In the genomic region with DNA sequence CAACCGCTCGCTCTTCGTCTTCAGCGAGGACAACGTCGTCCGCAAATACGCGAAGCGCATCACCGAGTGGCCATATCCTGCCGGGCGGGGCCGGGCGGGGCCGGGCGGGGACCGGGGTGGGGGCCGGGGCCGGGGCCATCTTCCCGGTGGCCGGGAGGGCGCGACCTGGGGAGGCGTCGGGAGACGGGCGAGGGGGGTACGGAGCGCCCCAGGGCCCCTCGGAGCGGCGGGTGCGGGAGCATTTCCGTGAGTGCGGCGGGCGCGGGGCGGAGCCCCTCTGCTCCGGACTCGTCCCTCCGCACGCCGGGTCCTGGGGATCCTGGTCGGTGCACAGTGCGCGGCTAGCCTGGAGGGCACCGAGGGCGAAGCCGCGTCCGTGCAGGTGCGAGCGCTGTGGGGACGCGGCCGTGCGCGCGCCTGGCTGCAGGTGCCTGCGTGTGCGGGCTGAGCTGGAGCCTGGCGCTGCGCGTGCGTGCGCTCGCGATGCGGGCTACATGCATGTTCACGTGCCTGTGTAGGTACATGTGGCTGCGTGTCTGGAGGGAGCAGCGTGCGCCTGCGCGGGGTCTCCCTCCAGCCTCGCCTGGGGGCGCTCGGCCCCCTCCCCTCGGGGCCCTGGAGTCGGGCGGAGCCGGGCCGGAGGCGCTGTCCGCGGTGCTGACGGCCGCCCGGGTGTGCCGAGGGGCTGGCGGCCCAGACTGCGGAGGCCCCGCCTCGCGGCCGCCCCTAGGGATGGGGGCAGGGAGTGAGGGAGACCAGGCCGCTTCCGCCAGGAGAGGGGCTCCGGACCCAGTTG, we compare ENCODE assay signal across 1 cellular context.
TF ChIP-seq lines count a peak whose summit lies in the region.

No MANE protein-coding gene starts in this region.

TF ChIP-seq in HepG2, 621 proteins besides CTCF, POLR2A, EP300 and RAD21 (continued from another document and continues in another):
- TF ChIP-seq, protein P1, sequence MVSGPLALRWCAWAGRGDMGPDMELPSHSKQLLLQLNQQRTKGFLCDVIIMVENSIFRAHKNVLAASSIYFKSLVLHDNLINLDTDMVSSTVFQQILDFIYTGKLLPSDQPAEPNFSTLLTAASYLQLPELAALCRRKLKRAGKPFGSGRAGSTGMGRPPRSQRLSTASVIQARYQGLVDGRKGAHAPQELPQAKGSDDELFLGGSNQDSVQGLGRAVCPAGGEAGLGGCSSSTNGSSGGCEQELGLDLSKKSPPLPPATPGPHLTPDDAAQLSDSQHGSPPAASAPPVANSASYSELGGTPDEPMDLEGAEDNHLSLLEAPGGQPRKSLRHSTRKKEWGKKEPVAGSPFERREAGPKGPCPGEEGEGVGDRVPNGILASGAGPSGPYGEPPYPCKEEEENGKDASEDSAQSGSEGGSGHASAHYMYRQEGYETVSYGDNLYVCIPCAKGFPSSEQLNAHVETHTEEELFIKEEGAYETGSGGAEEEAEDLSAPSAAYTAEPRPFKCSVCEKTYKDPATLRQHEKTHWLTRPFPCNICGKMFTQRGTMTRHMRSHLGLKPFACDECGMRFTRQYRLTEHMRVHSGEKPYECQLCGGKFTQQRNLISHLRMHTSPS (CRISPR knock-in tag; IDR thresholded peaks at IDR 0.05; ENCODE audit: low read depth) = no peak
- TF ChIP-seq, protein P2, sequence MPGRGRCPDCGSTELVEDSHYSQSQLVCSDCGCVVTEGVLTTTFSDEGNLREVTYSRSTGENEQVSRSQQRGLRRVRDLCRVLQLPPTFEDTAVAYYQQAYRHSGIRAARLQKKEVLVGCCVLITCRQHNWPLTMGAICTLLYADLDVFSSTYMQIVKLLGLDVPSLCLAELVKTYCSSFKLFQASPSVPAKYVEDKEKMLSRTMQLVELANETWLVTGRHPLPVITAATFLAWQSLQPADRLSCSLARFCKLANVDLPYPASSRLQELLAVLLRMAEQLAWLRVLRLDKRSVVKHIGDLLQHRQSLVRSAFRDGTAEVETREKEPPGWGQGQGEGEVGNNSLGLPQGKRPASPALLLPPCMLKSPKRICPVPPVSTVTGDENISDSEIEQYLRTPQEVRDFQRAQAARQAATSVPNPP (CRISPR knock-in tag; IDR thresholded peaks at IDR 0.05) = no peak
- TF ChIP-seq, protein P3, sequence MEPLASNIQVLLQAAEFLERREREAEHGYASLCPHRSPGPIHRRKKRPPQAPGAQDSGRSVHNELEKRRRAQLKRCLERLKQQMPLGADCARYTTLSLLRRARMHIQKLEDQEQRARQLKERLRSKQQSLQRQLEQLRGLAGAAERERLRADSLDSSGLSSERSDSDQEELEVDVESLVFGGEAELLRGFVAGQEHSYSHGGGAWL (CRISPR knock-in tag; IDR thresholded peaks at IDR 0.05) = peak; percentile 76; the same call in 1 of the 2 replicates
- no peak for TF ChIP-seq DR1 (CRISPR knock-in tag; IDR thresholded peaks at IDR 0.05)
- TF ChIP-seq ZFP37 (CRISPR knock-in tag; IDR thresholded peaks at IDR 0.05; ENCODE audit: borderline replicate concordance) = no peak
- 0 out of 2 replicates have a peak, but pooled peaks have one; percentile 49 for TF ChIP-seq ZNF446 (CRISPR knock-in tag; IDR thresholded peaks at IDR 0.05)
- TF ChIP-seq ZNF550 (CRISPR knock-in tag; IDR thresholded peaks at IDR 0.05; ENCODE audit: borderline replicate concordance) = no peak
- TF ChIP-seq SALL1 (CRISPR knock-in tag; IDR thresholded peaks at IDR 0.05) = peak; percentile 60; the same call in 1 of the 2 replicates
- TF ChIP-seq MAFK (conservative IDR thresholded peaks at IDR 0.05 in 1 of 2, IDR thresholded peaks at IDR 0.05 in 1 of 2; ENCODE audit: low read length in 2 of 2) = no peak
- peak; percentile 41; the same call in 1 of the 2 replicates for TF ChIP-seq NFKB2 (CRISPR knock-in tag; IDR thresholded peaks at IDR 0.05; ENCODE audit: borderline replicate concordance)
- peak; percentile 13; the same call in 1 of the 2 replicates for TF ChIP-seq SAP130 (CRISPR knock-in tag; IDR thresholded peaks at IDR 0.05; ENCODE audit: low read depth)
- no peak for TF ChIP-seq RARA (CRISPR knock-in tag; IDR thresholded peaks at IDR 0.05)
- TF ChIP-seq KAT8 (CRISPR knock-in tag; IDR thresholded peaks at IDR 0.05) = no peak
- TF ChIP-seq FOXO1 (CRISPR knock-in tag; IDR thresholded peaks at IDR 0.05) = no peak
- TF ChIP-seq ZNF296 (CRISPR knock-in tag; conservative IDR thresholded peaks at IDR 0.05) = no peak
- TF ChIP-seq, protein P4, sequence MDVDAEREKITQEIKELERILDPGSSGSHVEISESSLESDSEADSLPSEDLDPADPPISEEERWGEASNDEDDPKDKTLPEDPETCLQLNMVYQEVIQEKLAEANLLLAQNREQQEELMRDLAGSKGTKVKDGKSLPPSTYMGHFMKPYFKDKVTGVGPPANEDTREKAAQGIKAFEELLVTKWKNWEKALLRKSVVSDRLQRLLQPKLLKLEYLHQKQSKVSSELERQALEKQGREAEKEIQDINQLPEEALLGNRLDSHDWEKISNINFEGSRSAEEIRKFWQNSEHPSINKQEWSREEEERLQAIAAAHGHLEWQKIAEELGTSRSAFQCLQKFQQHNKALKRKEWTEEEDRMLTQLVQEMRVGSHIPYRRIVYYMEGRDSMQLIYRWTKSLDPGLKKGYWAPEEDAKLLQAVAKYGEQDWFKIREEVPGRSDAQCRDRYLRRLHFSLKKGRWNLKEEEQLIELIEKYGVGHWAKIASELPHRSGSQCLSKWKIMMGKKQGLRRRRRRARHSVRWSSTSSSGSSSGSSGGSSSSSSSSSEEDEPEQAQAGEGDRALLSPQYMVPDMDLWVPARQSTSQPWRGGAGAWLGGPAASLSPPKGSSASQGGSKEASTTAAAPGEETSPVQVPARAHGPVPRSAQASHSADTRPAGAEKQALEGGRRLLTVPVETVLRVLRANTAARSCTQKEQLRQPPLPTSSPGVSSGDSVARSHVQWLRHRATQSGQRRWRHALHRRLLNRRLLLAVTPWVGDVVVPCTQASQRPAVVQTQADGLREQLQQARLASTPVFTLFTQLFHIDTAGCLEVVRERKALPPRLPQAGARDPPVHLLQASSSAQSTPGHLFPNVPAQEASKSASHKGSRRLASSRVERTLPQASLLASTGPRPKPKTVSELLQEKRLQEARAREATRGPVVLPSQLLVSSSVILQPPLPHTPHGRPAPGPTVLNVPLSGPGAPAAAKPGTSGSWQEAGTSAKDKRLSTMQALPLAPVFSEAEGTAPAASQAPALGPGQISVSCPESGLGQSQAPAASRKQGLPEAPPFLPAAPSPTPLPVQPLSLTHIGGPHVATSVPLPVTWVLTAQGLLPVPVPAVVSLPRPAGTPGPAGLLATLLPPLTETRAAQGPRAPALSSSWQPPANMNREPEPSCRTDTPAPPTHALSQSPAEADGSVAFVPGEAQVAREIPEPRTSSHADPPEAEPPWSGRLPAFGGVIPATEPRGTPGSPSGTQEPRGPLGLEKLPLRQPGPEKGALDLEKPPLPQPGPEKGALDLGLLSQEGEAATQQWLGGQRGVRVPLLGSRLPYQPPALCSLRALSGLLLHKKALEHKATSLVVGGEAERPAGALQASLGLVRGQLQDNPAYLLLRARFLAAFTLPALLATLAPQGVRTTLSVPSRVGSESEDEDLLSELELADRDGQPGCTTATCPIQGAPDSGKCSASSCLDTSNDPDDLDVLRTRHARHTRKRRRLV (CRISPR knock-in tag; IDR thresholded peaks at IDR 0.05) = no peak
- 0 out of 2 replicates have a peak, but pooled peaks have one; percentile 65 for TF ChIP-seq TMF1 (CRISPR knock-in tag; IDR thresholded peaks at IDR 0.05; ENCODE audit: low read depth)
- TF ChIP-seq FOXK2 (IDR thresholded peaks at IDR 0.05) = no peak
- no peak for TF ChIP-seq CBX2 (IDR thresholded peaks at IDR 0.05; ENCODE audit: low read depth, low read length)
- TF ChIP-seq CBX2 (CRISPR knock-in tag; IDR thresholded peaks at IDR 0.05; ENCODE audit: low read depth) = no peak
- TF ChIP-seq KDM5B (CRISPR knock-in tag; IDR thresholded peaks at IDR 0.05; ENCODE audit: borderline replicate concordance) = peak; percentile 38; the same call in 1 of the 2 replicates
- TF ChIP-seq FOSL2 (CRISPR knock-in tag; IDR thresholded peaks at IDR 0.05) = no peak
- TF ChIP-seq, protein P5, sequence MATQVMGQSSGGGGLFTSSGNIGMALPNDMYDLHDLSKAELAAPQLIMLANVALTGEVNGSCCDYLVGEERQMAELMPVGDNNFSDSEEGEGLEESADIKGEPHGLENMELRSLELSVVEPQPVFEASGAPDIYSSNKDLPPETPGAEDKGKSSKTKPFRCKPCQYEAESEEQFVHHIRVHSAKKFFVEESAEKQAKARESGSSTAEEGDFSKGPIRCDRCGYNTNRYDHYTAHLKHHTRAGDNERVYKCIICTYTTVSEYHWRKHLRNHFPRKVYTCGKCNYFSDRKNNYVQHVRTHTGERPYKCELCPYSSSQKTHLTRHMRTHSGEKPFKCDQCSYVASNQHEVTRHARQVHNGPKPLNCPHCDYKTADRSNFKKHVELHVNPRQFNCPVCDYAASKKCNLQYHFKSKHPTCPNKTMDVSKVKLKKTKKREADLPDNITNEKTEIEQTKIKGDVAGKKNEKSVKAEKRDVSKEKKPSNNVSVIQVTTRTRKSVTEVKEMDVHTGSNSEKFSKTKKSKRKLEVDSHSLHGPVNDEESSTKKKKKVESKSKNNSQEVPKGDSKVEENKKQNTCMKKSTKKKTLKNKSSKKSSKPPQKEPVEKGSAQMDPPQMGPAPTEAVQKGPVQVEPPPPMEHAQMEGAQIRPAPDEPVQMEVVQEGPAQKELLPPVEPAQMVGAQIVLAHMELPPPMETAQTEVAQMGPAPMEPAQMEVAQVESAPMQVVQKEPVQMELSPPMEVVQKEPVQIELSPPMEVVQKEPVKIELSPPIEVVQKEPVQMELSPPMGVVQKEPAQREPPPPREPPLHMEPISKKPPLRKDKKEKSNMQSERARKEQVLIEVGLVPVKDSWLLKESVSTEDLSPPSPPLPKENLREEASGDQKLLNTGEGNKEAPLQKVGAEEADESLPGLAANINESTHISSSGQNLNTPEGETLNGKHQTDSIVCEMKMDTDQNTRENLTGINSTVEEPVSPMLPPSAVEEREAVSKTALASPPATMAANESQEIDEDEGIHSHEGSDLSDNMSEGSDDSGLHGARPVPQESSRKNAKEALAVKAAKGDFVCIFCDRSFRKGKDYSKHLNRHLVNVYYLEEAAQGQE (IDR thresholded peaks at IDR 0.05; ENCODE audit: borderline replicate concordance in 1 of 2, low read depth in 1 of 2, low read length in 2 of 2) = peak; percentile 94 to 97
- no peak for TF ChIP-seq ZNF333 (CRISPR knock-in tag; IDR thresholded peaks at IDR 0.05; ENCODE audit: borderline replicate concordance)
- no peak for TF ChIP-seq DPF2 (CRISPR knock-in tag; IDR thresholded peaks at IDR 0.05; ENCODE audit: borderline replicate concordance, low read depth)
- TF ChIP-seq ZNF772 (CRISPR knock-in tag; IDR thresholded peaks at IDR 0.05) = no peak; the same call in 1 of the 2 replicates
- TF ChIP-seq RFX1 (IDR thresholded peaks at IDR 0.05) = no peak
- TF ChIP-seq RBFOX2 (IDR thresholded peaks at IDR 0.05; ENCODE audit: low read depth, low read length) = no peak
- TF ChIP-seq ZNF484 (CRISPR knock-in tag; IDR thresholded peaks at IDR 0.05; ENCODE audit: borderline replicate concordance, low read depth) = no peak
- TF ChIP-seq ZNF784 (CRISPR knock-in tag; IDR thresholded peaks at IDR 0.05; ENCODE audit: borderline replicate concordance) = no peak
- no peak for TF ChIP-seq ZNF562 (CRISPR knock-in tag; IDR thresholded peaks at IDR 0.05; ENCODE audit: borderline replicate concordance)
- TF ChIP-seq ZNF274 (CRISPR knock-in tag; IDR thresholded peaks at IDR 0.05) = no peak
- 0 out of 2 replicates have a peak, but pooled peaks have one; percentile 25 for TF ChIP-seq ZNF768 (CRISPR knock-in tag; IDR thresholded peaks at IDR 0.05)
- no peak for TF ChIP-seq TIGD3 (CRISPR knock-in tag; IDR thresholded peaks at IDR 0.05; ENCODE audit: borderline replicate concordance)
- TF ChIP-seq JARID2 (CRISPR knock-in tag; IDR thresholded peaks at IDR 0.05; ENCODE audit: insufficient replicate concordance) = no peak
- no peak for TF ChIP-seq SMARCC2 (IDR thresholded peaks at IDR 0.05)
- TF ChIP-seq, protein P6, sequence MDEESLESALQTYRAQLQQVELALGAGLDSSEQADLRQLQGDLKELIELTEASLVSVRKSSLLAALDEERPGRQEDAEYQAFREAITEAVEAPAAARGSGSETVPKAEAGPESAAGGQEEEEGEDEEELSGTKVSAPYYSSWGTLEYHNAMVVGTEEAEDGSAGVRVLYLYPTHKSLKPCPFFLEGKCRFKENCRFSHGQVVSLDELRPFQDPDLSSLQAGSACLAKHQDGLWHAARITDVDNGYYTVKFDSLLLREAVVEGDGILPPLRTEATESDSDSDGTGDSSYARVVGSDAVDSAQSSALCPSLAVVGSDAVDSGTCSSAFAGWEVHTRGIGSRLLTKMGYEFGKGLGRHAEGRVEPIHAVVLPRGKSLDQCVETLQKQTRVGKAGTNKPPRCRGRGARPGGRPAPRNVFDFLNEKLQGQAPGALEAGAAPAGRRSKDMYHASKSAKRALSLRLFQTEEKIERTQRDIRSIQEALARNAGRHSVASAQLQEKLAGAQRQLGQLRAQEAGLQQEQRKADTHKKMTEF (CRISPR knock-in tag; IDR thresholded peaks at IDR 0.05) = no peak
- no peak for TF ChIP-seq KDM6A (CRISPR knock-in tag; IDR thresholded peaks at IDR 0.05; ENCODE audit: low read depth)
- TF ChIP-seq HES4 (CRISPR knock-in tag; IDR thresholded peaks at IDR 0.05; ENCODE audit: borderline replicate concordance) = peak; percentile 88; the same call in 1 of the 2 replicates
- no peak for TF ChIP-seq ZFYVE20 (CRISPR knock-in tag; IDR thresholded peaks at IDR 0.05; ENCODE audit: borderline replicate concordance, low read depth)
- TF ChIP-seq FOXO4 (CRISPR knock-in tag; conservative IDR thresholded peaks at IDR 0.05) = no peak
